In genomic region chr6:98516869-98517268, GRCh38 we compare ENCODE assay signal across 22 cellular contexts.
"Had no signal": no experiment of that assay in that cellular context is flagged by ENCODE, and none has a peak within 500 bp of the region (broad histone marks: within the 10 kb centered on the region; RNA-seq: fewer than 3 reads in every experiment).

No MANE protein-coding gene starts in this region.

- H3K79me2 ChIP-seq: parathyroid adenoma had no signal

- H2AFZ ChIP-seq: parathyroid adenoma had no signal

- H3K36me3 ChIP-seq: colonic mucosa, prostate gland, spleen, tibial artery, upper lobe of left lung, uterus had no signal

- H3K27ac Mint-ChIP-seq: endodermal cell; naive thymus-derived CD8-positive, alpha-beta T cell; stimulated activated memory B cell treated with anti-CD40 and anti-IgM and Interleukin-4, amounts not matched to agents 10 μg/mL and 1 μg/mL and 100 μg/mL, for 72 hours; stimulated activated naive CD8-positive, alpha-beta T cell treated with anti-CD3 and anti-CD28 coated beads, Interleukin-15, Interleukin-2, amounts not matched to agents 100 ng/mL and 50 ng/mL, for 24 hours had no signal

- H3K4me1 ChIP-seq: colonic mucosa, foreskin keratinocyte, parathyroid adenoma, prostate gland, spleen, tibial artery, upper lobe of left lung, uterus had no signal

- H3K4me3 Mint-ChIP-seq: endodermal cell; naive thymus-derived CD8-positive, alpha-beta T cell; stimulated activated memory B cell treated with anti-CD40 and anti-IgM and Interleukin-4, amounts not matched to agents 10 μg/mL and 1 μg/mL and 100 μg/mL, for 72 hours; stimulated activated naive CD8-positive, alpha-beta T cell treated with anti-CD3 and anti-CD28 coated beads, Interleukin-15, Interleukin-2, amounts not matched to agents 100 ng/mL and 50 ng/mL, for 24 hours had no signal

- H3K27me3 Mint-ChIP-seq: stimulated activated memory B cell treated with anti-CD40 and anti-IgM and Interleukin-4, amounts not matched to agents 10 μg/mL and 1 μg/mL and 100 μg/mL, for 72 hours; stimulated activated naive CD8-positive, alpha-beta T cell treated with anti-CD3 and anti-CD28 coated beads, Interleukin-15, Interleukin-2, amounts not matched to agents 100 ng/mL and 50 ng/mL, for 24 hours had no signal

- H3K9me3 ChIP-seq: colonic mucosa, mucosa of descending colon, prostate gland, spleen, tibial artery, upper lobe of left lung, uterus had no signal

- H3K4me1 Mint-ChIP-seq: naive thymus-derived CD8-positive, alpha-beta T cell; stimulated activated memory B cell treated with anti-CD40 and anti-IgM and Interleukin-4, amounts not matched to agents 10 μg/mL and 1 μg/mL and 100 μg/mL, for 72 hours had no signal

- H3K9ac ChIP-seq: parathyroid adenoma had no signal

- H3K4me3 ChIP-seq: colonic mucosa, mucosa of descending colon, prostate gland, spleen, tibial artery, upper lobe of left lung, uterus had no signal

- DNase-seq: colonic mucosa; dermis blood vessel endothelial cell; effector CD4-positive, alpha-beta T cell; endodermal cell; erythroblast; foreskin keratinocyte; head of caudate nucleus; hippocampal formation; kidney glomerular epithelial cell; mucosa of descending colon; naive thymus-derived CD8-positive, alpha-beta T cell; spleen; stimulated activated CD4-positive, alpha-beta T cell treated with anti-CD3 and anti-CD28 coated beads, Interleukin-15, amount 100 ng/mL, for 24 hours; stimulated activated CD4-positive, alpha-beta T cell treated with anti-CD3 and anti-CD28 coated beads, Interleukin-1b, Interleukin-23, amount 100 ng/mL, for 48 hours; stimulated activated CD4-positive, alpha-beta T cell treated with anti-CD3 and anti-CD28 coated beads, Interleukin-4, amount 100 ng/mL, for 24 hours; tibial artery; upper lobe of left lung; uterus had no signal

- H3K36me3 Mint-ChIP-seq: naive thymus-derived CD8-positive, alpha-beta T cell; stimulated activated memory B cell treated with anti-CD40 and anti-IgM and Interleukin-4, amounts not matched to agents 10 μg/mL and 1 μg/mL and 100 μg/mL, for 72 hours had no signal

- H3K27me3 ChIP-seq: colonic mucosa, foreskin keratinocyte, spleen, tibial artery, upper lobe of left lung, uterus had no signal

- H3K27ac ChIP-seq: colonic mucosa, foreskin keratinocyte, parathyroid adenoma, prostate gland, spleen, tibial artery, upper lobe of left lung, uterus had no signal
